ENCODE assay signal across 19 cellular contexts in genomic region chr1:1127551-1128451, GRCh38. TPM values are rescaled to one million over a fixed set of nuclear protein-coding genes. Genes with fewer than 3 reads are reported as not detected.
"Had no signal": no experiment of that assay in that cellular context is flagged by ENCODE, and none has a peak within 500 bp of the region (broad histone marks: within the 10 kb centered on the region; RNA-seq: fewer than 3 reads in every experiment).

No MANE protein-coding gene starts in this region.

- H3K9me3 ChIP-seq: esophagus squamous epithelium, sigmoid colon, upper lobe of left lung had no signal

- H3K27me3 ChIP-seq: upper lobe of left lung had no signal

- ATAC-seq: activated CD4-positive, CD25-positive, alpha-beta regulatory T cell treated with anti-CD3 and anti-CD28 coated beads, Interleukin-2, amount 50 U/mL, for 24 hours had no signal

- DNase-seq: activated CD4-positive, alpha-beta T cell treated with anti-CD3 and anti-CD28 coated beads, Interleukin-2, amount 50 U/mL, for 48 hours; activated gamma-delta T cell; activated naive CD8-positive, alpha-beta T cell treated with anti-CD3 and anti-CD28 coated beads for 36 hours; activated T-cell treated with anti-CD3 and anti-CD28 coated beads, Interleukin-2, amount 50 U/mL, for 48 hours; esophagus squamous epithelium; foreskin fibroblast; glutamatergic neuron; posterior cingulate gyrus; sigmoid colon; stimulated activated CD4-positive, alpha-beta T cell treated with anti-CD3 and anti-CD28 coated beads, Interleukin-12 subunit alpha, Interleukin-12 subunit beta, amount 100 ng/mL, for 4 hours; stimulated activated naive CD4-positive, alpha-beta T cell had no signal

- H3K4me3 Mint-ChIP-seq: activated naive CD8-positive, alpha-beta T cell treated with anti-CD3 and anti-CD28 coated beads for 36 hours; T-helper 2 cell treated with Interferon-gamma antibody and Interleukin-4, amounts not matched to agents 5 μg/mL and 100 μg/mL, for 36 hours had no signal

- H3K27me3 Mint-ChIP-seq: activated naive CD8-positive, alpha-beta T cell treated with anti-CD3 and anti-CD28 coated beads for 36 hours had no signal

- H3K4me1 ChIP-seq: sigmoid colon had no signal

- H3K27ac Mint-ChIP-seq: activated naive CD8-positive, alpha-beta T cell treated with anti-CD3 and anti-CD28 coated beads for 36 hours; T-helper 2 cell treated with Interferon-gamma antibody and Interleukin-4, amounts not matched to agents 5 μg/mL and 100 μg/mL, for 36 hours had no signal

- FAIRE-seq: endometrium had no signal

- H3K36me3 ChIP-seq: esophagus squamous epithelium, sigmoid colon, upper lobe of left lung had no signal

- H3K27ac ChIP-seq: esophagus squamous epithelium had no signal

- H3K4me3 ChIP-seq: esophagus squamous epithelium, sigmoid colon had no signal

RNA-seq across cellular contexts. Expression of gene TTLL10, which starts 45.9 kb away (rescaled TPM):
- total RNA-seq: activated naive CD8-positive, alpha-beta T cell treated with anti-CD3 and anti-CD28 coated beads for 36 hours; dermis microvascular lymphatic vessel endothelial cell; left lobe of liver; myocyte; sigmoid colon had no signal

RNA-seq across cellular contexts. Expression of gene RNF223, which starts 53.7 kb away (rescaled TPM):
- total RNA-seq: activated naive CD8-positive, alpha-beta T cell treated with anti-CD3 and anti-CD28 coated beads for 36 hours; cerebellum; left lobe of liver; sigmoid colon had no signal
